Comparison of ENCODE assay signal across 1 cellular context in the genomic region with DNA sequence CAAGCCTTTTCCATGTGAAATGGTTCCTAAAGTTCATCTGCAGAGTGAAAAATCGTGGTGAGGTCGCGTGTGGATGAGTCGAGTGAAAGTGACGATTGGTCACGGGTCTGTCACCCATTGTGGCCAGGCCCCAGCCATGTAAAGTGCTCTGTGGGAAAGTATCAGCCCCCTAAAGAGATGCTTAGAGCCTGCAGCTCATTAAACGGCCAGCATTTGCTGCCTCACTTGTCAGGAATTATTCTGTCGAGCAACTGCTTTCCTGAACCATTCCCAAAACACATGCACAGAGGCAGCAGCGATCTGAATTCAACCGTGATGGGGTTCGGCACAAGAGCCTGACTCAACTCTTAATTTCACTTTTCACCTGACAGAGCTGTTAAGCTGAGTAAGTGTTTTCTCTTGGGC.
TF ChIP-seq lines count a peak whose summit lies in the region.

No MANE protein-coding gene starts in this region.

TF ChIP-seq in HepG2, 621 proteins besides CTCF, POLR2A, EP300 and RAD21:
- TF ChIP-seq IKZF1 (IDR thresholded peaks at IDR 0.05) (no peak), MAFF (IDR thresholded peaks at IDR 0.05; ENCODE audit: low read depth, low read length) (0 out of 2 replicates have a peak, but pooled peaks have one; percentile 4), MAFK (conservative IDR thresholded peaks at IDR 0.05 in 1 of 2, IDR thresholded peaks at IDR 0.05 in 1 of 2; ENCODE audit: low read length in 2 of 2) (0 out of 4 replicates have a peak, but pooled peaks of 1 of the 2 experiments have one; percentile 20), GATAD2A (CRISPR knock-in tag; IDR thresholded peaks at IDR 0.05) (no peak)
